1 cellular context compared by ENCODE assay signal in genomic region chr12:124742111-124742510, GRCh38.
TF ChIP-seq lines count a peak whose summit lies in the region.

No MANE protein-coding gene starts in this region.

TF ChIP-seq in H1, 55 proteins besides CTCF, POLR2A, EP300 and RAD21:
- no peak for TF ChIP-seq TAF1 (IDR thresholded peaks at IDR 0.05; ENCODE audit: low read depth, low read length)
- no peak for TF ChIP-seq CREB1 (IDR thresholded peaks at IDR 0.05)
- TF ChIP-seq BACH1 (IDR thresholded peaks at IDR 0.05; ENCODE audit: low read length) = no peak
- TF ChIP-seq JUN (IDR thresholded peaks at IDR 0.05; ENCODE audit: low read depth, low read length) = no peak
- TF ChIP-seq KDM4A (IDR thresholded peaks at IDR 0.05; ENCODE audit: low read depth, low read length, severe bottlenecking) = no peak
- TF ChIP-seq POU5F1 (IDR thresholded peaks at IDR 0.05; ENCODE audit: low read depth, low read length) = no peak
- no peak for TF ChIP-seq KDM5A (IDR thresholded peaks at IDR 0.05; ENCODE audit: low read length)
- TF ChIP-seq SP2 (IDR thresholded peaks at IDR 0.05; ENCODE audit: low read length) = no peak
- TF ChIP-seq YY1 (IDR thresholded peaks at IDR 0.05; ENCODE audit: low read depth, low read length) = no peak
- TF ChIP-seq GTF2F1 (IDR thresholded peaks at IDR 0.05; ENCODE audit: borderline replicate concordance, low read depth, low read length) = no peak
- no peak for TF ChIP-seq SP4 (IDR thresholded peaks at IDR 0.05; ENCODE audit: low read length)
- TF ChIP-seq FOSL1 (IDR thresholded peaks at IDR 0.05; ENCODE audit: insufficient read depth, low read depth, low read length) = no peak
